Comparison of ENCODE assay signal across 4 cellular contexts in genomic region chr11:67781967-67782366, GRCh38.
DNase-seq lines count a peak whose midpoint lies in the region; ATAC-seq, FAIRE-seq and TF ChIP-seq lines count a peak whose summit lies in the region.
"Not testable (repeated sequence)": the region's sequence is repeated elsewhere in the genome, so short reads cannot be mapped to it uniquely, and the experiment has no call there.

No MANE protein-coding gene starts in this region.

- H3K4me3 ChIP-seq in K562; endodermal cell (ENCODE audit: low read length): not testable (repeated sequence)

- not testable (repeated sequence) for TF ChIP-seq CTCF in K562 (IDR thresholded peaks at IDR 0.05 in 2 of 3, conservative IDR thresholded peaks at IDR 0.05 in 1 of 3; ENCODE audit: insufficient read depth in 2 of 3, low read depth in 1 of 3, low read length in 3 of 3); endodermal cell (conservative IDR thresholded peaks at IDR 0.05)

- H3K27ac ChIP-seq in K562 (ENCODE audit: extremely low read depth, low read depth, low read length); endodermal cell (ENCODE audit: low read depth, low read length): not testable (repeated sequence)

- not testable (repeated sequence) for H3K9me3 Mint-ChIP-seq in activated naive CD4-positive, alpha-beta T cell treated with anti-CD3 and anti-CD28 coated beads, Interleukin-2, amount 10 ng/mL, durations not matched to agents 7 days and 5 days
- H3K9me3 Mint-ChIP-seq in endodermal cell, result peaks cover 12% of the 10 kb centered on the region

- not testable (repeated sequence) for H3K79me2 ChIP-seq in K562 (ENCODE audit: control insufficient read depth, insufficient read depth, low read length)

- intact Hi-C loops in K562 (cut with micrococcal nuclease), result not testable (repeated sequence)

- not testable (repeated sequence) for H3K9ac ChIP-seq in K562 (ENCODE audit: insufficient read depth in 1 of 2, low read depth in 2 of 2, low read length in 2 of 2); endodermal cell (ENCODE audit: extremely low read depth, low read length, poor library complexity, severe bottlenecking)

- H3K27me3 Mint-ChIP-seq in activated naive CD4-positive, alpha-beta T cell treated with anti-CD3 and anti-CD28 coated beads, Interleukin-2, amount 10 ng/mL, durations not matched to agents 7 days and 5 days, result peaks cover 20% of the 10 kb centered on the region
- not testable (repeated sequence) for H3K27me3 Mint-ChIP-seq in endodermal cell (ENCODE audit: insufficient read depth)

- DNase-seq in activated naive CD4-positive, alpha-beta T cell treated with anti-CD3 and anti-CD28 coated beads, Interleukin-2, amount 10 ng/mL, durations not matched to agents 7 days and 5 days, result peak; percentile 3
- not testable (repeated sequence) for DNase-seq in K562 (ENCODE audit: extremely low read depth in 1 of 4, low spot score in 3 of 4)
- DNase-seq in endodermal cell, result peak; percentile 20
- peak; percentile 58 for DNase-seq in myocyte (ENCODE audit: low read depth)

- not testable (repeated sequence) for H3K27me3 ChIP-seq in K562 (ENCODE audit: control insufficient read depth in 2 of 2, insufficient read depth in 2 of 2, low read length in 2 of 2); endodermal cell (ENCODE audit: control insufficient read depth, insufficient read depth, low read length, poor library complexity, severe bottlenecking)

- not testable (repeated sequence) for TF ChIP-seq EP300 in K562 (IDR thresholded peaks at IDR 0.05; ENCODE audit: low read length)

- 29% methylated on average over 2 of the region's 2 CpGs for WGBS in K562 (ENCODE audit: insufficient coverage, low coverage, missing lambda C conversion rate)
- WGBS in endodermal cell (ENCODE audit: insufficient coverage in 1 of 2, insufficient read length in 1 of 2), 2 experiments, result 72 to 88% methylated on average over 2 of the region's 2 CpGs

- not testable (repeated sequence) for ATAC-seq in K562

- not testable (repeated sequence) for TF ChIP-seq POLR2A in K562 (conservative IDR thresholded peaks at IDR 0.05)

- TF ChIP-seq RAD21 in K562 (CRISPR knock-in tag; conservative IDR thresholded peaks at IDR 0.05 in 1 of 2, IDR thresholded peaks at IDR 0.05 in 1 of 2), result not testable (repeated sequence)

- POLR2A ChIA-PET in K562 (lab: Yijun Ruan, JAX), result not testable (repeated sequence)

- H3K4me2 ChIP-seq in K562 (ENCODE audit: insufficient read depth, low read length), result not testable (repeated sequence)

- H3K9me1 ChIP-seq in K562 (ENCODE audit: control insufficient read depth, insufficient read depth, low read length), result not testable (repeated sequence)

- CTCF ChIA-PET in activated naive CD4-positive, alpha-beta T cell treated with anti-CD3 and anti-CD28 coated beads, Interleukin-2, amount 10 ng/mL, durations not matched to agents 7 days and 5 days (lab: Charles Lee); K562 (lab: Yijun Ruan, JAX; ENCODE audit: low intra/inter-chr PET ratio): not testable (repeated sequence)

- not testable (repeated sequence) for H3K36me3 Mint-ChIP-seq in activated naive CD4-positive, alpha-beta T cell treated with anti-CD3 and anti-CD28 coated beads, Interleukin-2, amount 10 ng/mL, durations not matched to agents 7 days and 5 days; endodermal cell (ENCODE audit: low read depth)

- FAIRE-seq in K562 (lab: Jason Lieb, UNC), result not testable (repeated sequence)

- H3K4me1 Mint-ChIP-seq in activated naive CD4-positive, alpha-beta T cell treated with anti-CD3 and anti-CD28 coated beads, Interleukin-2, amount 10 ng/mL, durations not matched to agents 7 days and 5 days, result not testable (repeated sequence)
- peaks cover 24% of the 10 kb centered on the region for H3K4me1 Mint-ChIP-seq in endodermal cell

- H2AFZ ChIP-seq in K562 (ENCODE audit: low read depth, low read length), result not testable (repeated sequence)

- in situ Hi-C loops in K562 (cut with MboI), result not testable (repeated sequence)

- not testable (repeated sequence) for H3K27ac Mint-ChIP-seq in activated naive CD4-positive, alpha-beta T cell treated with anti-CD3 and anti-CD28 coated beads, Interleukin-2, amount 10 ng/mL, durations not matched to agents 7 days and 5 days; endodermal cell

- H3K36me3 ChIP-seq in K562 (ENCODE audit: control insufficient read depth, insufficient read depth, low read length); endodermal cell (ENCODE audit: control insufficient read depth, insufficient read depth, low read length): not testable (repeated sequence)

- not testable (repeated sequence) for H3K9me3 ChIP-seq in K562 (replicated peaks; ENCODE audit: control insufficient read depth, insufficient read depth, low read depth, low read length); endodermal cell (ENCODE audit: control insufficient read depth, low read length)

- not testable (repeated sequence) for H3K4me3 Mint-ChIP-seq in activated naive CD4-positive, alpha-beta T cell treated with anti-CD3 and anti-CD28 coated beads, Interleukin-2, amount 10 ng/mL, durations not matched to agents 7 days and 5 days; endodermal cell

- H3K4me1 ChIP-seq in K562 (replicated peaks in 1 of 2; ENCODE audit: control insufficient read depth in 2 of 2, insufficient read depth in 2 of 2, low read length in 2 of 2); endodermal cell (ENCODE audit: control insufficient read depth, insufficient read depth, low read length): not testable (repeated sequence)

- not testable (repeated sequence) for BruUV-seq in K562 (replicated peaks; lab: Mats Ljungman, UMichigan)

- not testable (repeated sequence) for H4K20me1 ChIP-seq in K562 (replicated peaks; ENCODE audit: control insufficient read depth, insufficient read depth, low read length)

TF ChIP-seq in K562, 482 proteins besides CTCF, POLR2A, EP300 and RAD21:
- peak; percentile 80 for TF ChIP-seq ZNF431 (CRISPR knock-in tag; IDR thresholded peaks at IDR 0.05)
